ENCODE assay signal across 25 cellular contexts in the genomic region with DNA sequence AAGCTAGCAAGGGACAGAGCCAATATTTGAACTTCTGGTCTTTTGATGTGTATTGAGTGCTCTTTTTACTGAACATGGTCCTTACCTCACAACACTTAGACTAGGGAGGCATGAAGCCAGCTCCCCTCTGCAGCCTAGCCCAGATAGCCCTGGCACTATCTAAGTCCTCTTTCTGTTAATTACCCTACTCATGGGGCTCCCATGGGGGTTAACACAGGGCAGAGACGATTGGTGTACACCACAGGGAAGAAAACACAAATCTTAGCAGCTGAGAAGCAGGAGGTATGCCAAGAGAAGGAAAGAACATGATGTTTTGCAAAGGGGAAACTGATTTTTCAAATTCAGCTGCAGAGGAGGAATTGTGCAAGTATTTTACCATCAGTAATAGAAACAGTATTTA.
"Had no signal": no experiment of that assay in that cellular context is flagged by ENCODE, and none has a peak within 500 bp of the region (broad histone marks: within the 10 kb centered on the region; RNA-seq: fewer than 3 reads in every experiment).

No MANE protein-coding gene starts in this region.

- H3K27me3 ChIP-seq: adrenal gland, breast epithelium, esophagus squamous epithelium, neutrophil, ovary, suprapubic skin, transverse colon had no signal

- DNase-seq: activated B cell treated with CpG ODN at 0.5 μM for 24 hours; activated CD4-positive, alpha-beta T cell treated with anti-CD3 and anti-CD28 coated beads for 36 hours; activated CD4-positive, alpha-beta T cell treated with anti-CD3 and anti-CD28 coated beads, Interleukin-2, amount 50 U/mL, for 4 hours; activated CD8-positive, alpha-beta memory T cell treated with anti-CD3 and anti-CD28 coated beads for 24 hours; activated CD8-positive, alpha-beta memory T cell treated with anti-CD3 and anti-CD28 coated beads, Interleukin-2, amount 50 U/mL, for 4 hours; activated naive CD4-positive, alpha-beta T cell; activated T-cell treated with anti-CD3 and anti-CD28 coated beads, Interleukin-2, amount 50 U/mL, for 24 hours; cerebellar nuclear complex; endodermal cell; esophagus squamous epithelium; mammary epithelial cell; midbrain; natural killer cell; ovary; small intestine; stimulated activated CD4-positive, alpha-beta T cell treated with anti-CD3 and anti-CD28 coated beads, Interleukin-2, amount 100 ng/mL, for 24 hours; stimulated activated naive CD8-positive, alpha-beta T cell treated with anti-CD3 and anti-CD28 coated beads, Interleukin-15, amount 100 ng/mL, for 72 hours; transverse colon had no signal

- ATAC-seq: activated CD4-positive, alpha-beta T cell treated with anti-CD3 and anti-CD28 coated beads for 36 hours; natural killer cell; stimulated activated effector memory CD8-positive, alpha-beta T cell treated with anti-CD3 and anti-CD28 coated beads, Interleukin-12 subunit alpha, Interleukin-12 subunit beta, amount 100 ng/mL, for 72 hours; stimulated activated naive CD8-positive, alpha-beta T cell treated with anti-CD3 and anti-CD28 coated beads, Interleukin-15, amount 100 ng/mL, for 72 hours had no signal

- H3K27ac ChIP-seq: coronary artery, esophagus squamous epithelium, neutrophil, ovary, prostate gland, suprapubic skin, transverse colon had no signal

- H3K4me3 ChIP-seq: adrenal gland, breast epithelium, coronary artery, esophagus squamous epithelium, ovary, prostate gland, suprapubic skin, transverse colon had no signal

- H3K36me3 ChIP-seq: adrenal gland, breast epithelium, esophagus squamous epithelium, neutrophil, ovary, prostate gland, suprapubic skin, transverse colon had no signal

- H3K9me3 ChIP-seq: adrenal gland, breast epithelium, esophagus squamous epithelium, neutrophil, ovary, prostate gland, suprapubic skin, transverse colon had no signal

- H3K4me1 ChIP-seq: breast epithelium, esophagus squamous epithelium, prostate gland, transverse colon had no signal
